In genomic region chr2:208254118-208254870, GRCh38 we compare ENCODE assay signal across 8 cellular contexts. TPM values are rescaled to one million over a fixed set of nuclear protein-coding genes. Genes with fewer than 3 reads are reported as not detected.
A peak's percentile ranks its signal among the peaks of the same experiment; 100 is the strongest.
DNase-seq lines count a peak whose midpoint lies in the region; ATAC-seq and TF ChIP-seq lines count a peak whose summit lies in the region.

No MANE protein-coding gene starts in this region.

- intact Hi-C loops in ascending aorta (cut with DNase I): loop anchor here (5.0 kb wide), 4 partner anchors 58 to 1492 kb away; partner anchors contain the start of genes CCNYL1 and FZD5

- H3K9me3 Mint-ChIP-seq in T-helper 1 cell treated with Interleukin-12 subunit alpha and Interleukin-12 subunit beta and Interleukin-4 antibody, amounts not matched to agents 30 μg/mL and 1 μg/mL, for 36 hours: no peaks in the 10 kb centered on the region

- ATAC-seq in HG02610 (IDR thresholded peaks at IDR 0.05; ENCODE audit: unreplicated experiment): peak; percentile 77

- DNase-seq in NB4 (ENCODE audit: low read depth) (peak; percentile 95), ascending aorta (ENCODE audit: low spot score in 2 of 2) (peak in 1 of 2 donors; percentile 89), hepatic stellate cell (ENCODE audit: low spot score) (peak; percentile 88), retina (peak; percentile 94), NCI-H1048 (lab: John Stamatoyannopoulos, UW) (no peak)

- peaks cover 18% of the 10 kb centered on the region for H3K4me1 Mint-ChIP-seq in T-helper 1 cell treated with Interleukin-12 subunit alpha and Interleukin-12 subunit beta and Interleukin-4 antibody, amounts not matched to agents 30 μg/mL and 1 μg/mL, for 36 hours (ENCODE audit: low read depth)

- no peak for TF ChIP-seq POLR2A in NB4 (IDR thresholded peaks at IDR 0.05; ENCODE audit: extremely low read depth, insufficient read length)

- H3K9me3 ChIP-seq in ascending aorta: no peaks in the 10 kb centered on the region

- peak overlapping the region; percentile 54 to 62 for H3K27ac ChIP-seq in ascending aorta

- H3K4me3 Mint-ChIP-seq in T-helper 1 cell treated with Interleukin-12 subunit alpha and Interleukin-12 subunit beta and Interleukin-4 antibody, amounts not matched to agents 30 μg/mL and 1 μg/mL, for 36 hours: peak overlapping the region; percentile 100

- H3K36me3 Mint-ChIP-seq in T-helper 1 cell treated with Interleukin-12 subunit alpha and Interleukin-12 subunit beta and Interleukin-4 antibody, amounts not matched to agents 30 μg/mL and 1 μg/mL, for 36 hours (ENCODE audit: low read depth): peaks cover 23% of the 10 kb centered on the region

- peaks cover 0 to 21% of the 10 kb centered on the region in 2 donors for H3K4me1 ChIP-seq in ascending aorta

- peak overlapping the region; percentile 96 for H3K4me3 ChIP-seq in NB4 (ENCODE audit: low read depth, low read length)
- H3K4me3 ChIP-seq in ascending aorta: peak overlapping the region; percentile 73

- H3K27me3 Mint-ChIP-seq in T-helper 1 cell treated with Interleukin-12 subunit alpha and Interleukin-12 subunit beta and Interleukin-4 antibody, amounts not matched to agents 30 μg/mL and 1 μg/mL, for 36 hours (ENCODE audit: low read depth): peaks cover 3% of the 10 kb centered on the region

- H3K36me3 ChIP-seq in ascending aorta: peaks cover 0 to 10% of the 10 kb centered on the region in 2 donors

- peak overlapping the region; percentile 81 for H3K27ac Mint-ChIP-seq in T-helper 1 cell treated with Interleukin-12 subunit alpha and Interleukin-12 subunit beta and Interleukin-4 antibody, amounts not matched to agents 30 μg/mL and 1 μg/mL, for 36 hours

- H3K27me3 ChIP-seq in ascending aorta: no peaks in the 10 kb centered on the region

- TF ChIP-seq CTCF in GM12872 (IDR thresholded peaks at IDR 0.05; ENCODE audit: insufficient read depth, low read depth, low read length) (peak; percentile 86), NB4 (IDR thresholded peaks at IDR 0.05; ENCODE audit: low read depth, low read length) (peak; percentile 64), ascending aorta (IDR thresholded peaks at IDR 0.05) (peak; percentile 59 to 89 (median 85))

RNA-seq across cellular contexts. Expression of gene IDH1, which starts 0.6 kb away (rescaled TPM):
- total RNA-seq in ascending aorta: 25.9 TPM

RNA-seq across cellular contexts. Expression of gene PIKFYVE, which starts 11.8 kb away (rescaled TPM):
- total RNA-seq in ascending aorta: 12.0 TPM
